In genomic region chr1:183349201-183349711, GRCh38 we compare ENCODE assay signal across 1 cellular context.
A peak's percentile ranks its signal among the peaks of the same experiment; 100 is the strongest.
TF ChIP-seq lines count a peak whose summit lies in the region.

No MANE protein-coding gene starts in this region.

TF ChIP-seq in HEK293, 187 proteins besides CTCF, POLR2A, EP300 and RAD21 (continued from another document):
- no peak for TF ChIP-seq ZBTB49 (tag by site-specific recombination; IDR thresholded peaks at IDR 0.05; ENCODE audit: low read depth)
- TF ChIP-seq ZNF658 (tag by site-specific recombination; IDR thresholded peaks at IDR 0.05), result no peak
- peak; percentile 49; the same call in 1 of the 2 replicates for TF ChIP-seq ZBTB44 (tag by site-specific recombination; IDR thresholded peaks at IDR 0.05)
